Comparison of ENCODE assay signal across 28 cellular contexts in genomic region chr12:70327541-70327940, GRCh38.
"Had no signal": no experiment of that assay in that cellular context is flagged by ENCODE, and none has a peak within 500 bp of the region (broad histone marks: within the 10 kb centered on the region; RNA-seq: fewer than 3 reads in every experiment).

No MANE protein-coding gene starts in this region.

- H3K27ac ChIP-seq: colonic mucosa, epithelial cell of prostate, gastrocnemius medialis, heart left ventricle, hepatocyte, lower lobe of right lung, ovary, psoas muscle, sigmoid colon, stomach, thyroid gland had no signal

- H3K27me3 ChIP-seq: colonic mucosa, gastrocnemius medialis, heart left ventricle, hepatocyte, ovary, sigmoid colon, stomach, thyroid gland had no signal

- H3K4me3 ChIP-seq: colonic mucosa, gastrocnemius medialis, heart left ventricle, hepatocyte, lower lobe of right lung, ovary, psoas muscle, sigmoid colon, stomach, thyroid gland had no signal

- H3K36me3 ChIP-seq: colonic mucosa, gastrocnemius medialis, ovary, thyroid gland had no signal

- H3K4me1 ChIP-seq: colonic mucosa, gastrocnemius medialis, heart left ventricle, lower lobe of right lung, psoas muscle, sigmoid colon, stomach, thyroid gland had no signal

- H3K27ac Mint-ChIP-seq: dendritic cell treated with granulocyte-macrophage colony-stimulating factor and Interleukin-4, amounts not matched to agents 40 ng/mL and 50 ng/mL, for 4 days; endodermal cell; stimulated activated effector memory CD8-positive, alpha-beta T cell treated with anti-CD3 and anti-CD28 coated beads, Interleukin-12 subunit alpha, Interleukin-12 subunit beta, amount 100 ng/mL, for 72 hours; type B pancreatic cell had no signal

- H2AFZ ChIP-seq: hepatocyte had no signal

- H3K4me3 Mint-ChIP-seq: dendritic cell treated with granulocyte-macrophage colony-stimulating factor and Interleukin-4, amounts not matched to agents 40 ng/mL and 50 ng/mL, for 4 days; endodermal cell; natural killer cell; stimulated activated effector memory CD8-positive, alpha-beta T cell treated with anti-CD3 and anti-CD28 coated beads, Interleukin-12 subunit alpha, Interleukin-12 subunit beta, amount 100 ng/mL, for 72 hours; type B pancreatic cell had no signal

- ATAC-seq: esophagus mucosa; gastrocnemius medialis; heart left ventricle; left ventricle myocardium superior; lower lobe of right lung; psoas muscle; right cardiac atrium; stimulated activated effector memory CD8-positive, alpha-beta T cell treated with anti-CD3 and anti-CD28 coated beads, Interleukin-12 subunit alpha, Interleukin-12 subunit beta, amount 100 ng/mL, for 72 hours had no signal

- H3K9me3 ChIP-seq: colonic mucosa, gastrocnemius medialis, heart left ventricle, lower lobe of right lung, ovary, psoas muscle, sigmoid colon, stomach, thyroid gland had no signal

- H3K27me3 Mint-ChIP-seq: dendritic cell treated with granulocyte-macrophage colony-stimulating factor and Interleukin-4, amounts not matched to agents 40 ng/mL and 50 ng/mL, for 4 days; type B pancreatic cell had no signal

- DNase-seq: colonic mucosa; effector CD8-positive, alpha-beta T cell; endodermal cell; foreskin fibroblast; gastrocnemius medialis; heart left ventricle; immature natural killer cell; islet precursor cell; left ventricle myocardium superior; lower lobe of right lung; natural killer cell; occipital lobe; ovary; posterior cingulate gyrus; psoas muscle; right cardiac atrium; sigmoid colon; stimulated activated CD4-positive, alpha-beta T cell treated with anti-CD3 and anti-CD28 coated beads, Interleukin-2, amount 100 ng/mL, for 24 hours; stimulated activated CD4-positive, alpha-beta T cell treated with anti-CD3 and anti-CD28 coated beads, Interleukin-4, amount 100 ng/mL, for 24 hours; stimulated activated naive CD4-positive, alpha-beta T cell treated with Interleukin-2 at 50 U/mL for 16 hours; stomach; thyroid gland had no signal

- H3K9me3 Mint-ChIP-seq: dendritic cell treated with granulocyte-macrophage colony-stimulating factor and Interleukin-4, amounts not matched to agents 40 ng/mL and 50 ng/mL, for 4 days; immature natural killer cell; natural killer cell; stimulated activated effector memory CD8-positive, alpha-beta T cell treated with anti-CD3 and anti-CD28 coated beads, Interleukin-12 subunit alpha, Interleukin-12 subunit beta, amount 100 ng/mL, for 72 hours; type B pancreatic cell had no signal

- H3K4me2 ChIP-seq: hepatocyte had no signal

- H3K36me3 Mint-ChIP-seq: natural killer cell had no signal
